16 cellular contexts compared by ENCODE assay signal in genomic region chr3:46065751-46066256, GRCh38. TPM values are rescaled to one million over a fixed set of nuclear protein-coding genes. Genes with fewer than 3 reads are reported as not detected.
DNase-seq lines count a peak whose midpoint lies in the region; ATAC-seq and TF ChIP-seq lines count a peak whose summit lies in the region.
"Had no signal": no experiment of that assay in that cellular context is flagged by ENCODE, and none has a peak within 500 bp of the region (broad histone marks: within the 10 kb centered on the region; RNA-seq: fewer than 3 reads in every experiment).

No MANE protein-coding gene starts in this region.

- intact Hi-C loops in left ventricle myocardium inferior (cut with micrococcal nuclease): no loop called here
- intact Hi-C loops in cardiac septum (cut with DNase I): no loop called here
- intact Hi-C loops in PC-9 (cut with micrococcal nuclease; ENCODE audit: unreplicated experiment): no loop called here
- intact Hi-C loops in upper lobe of right lung (cut with DNase I): no loop called here

- H3K4me3 ChIP-seq in left ventricle myocardium inferior (no peak overlapping the region), PC-9 (no peak overlapping the region), upper lobe of right lung (no peak overlapping the region), BE2C (ENCODE audit: low read depth, low read length) (no peak overlapping the region)
- H3K4me3 ChIP-seq: cardiac muscle cell, thoracic aorta had no signal

- H3F3A ChIP-seq in PC-9 (ENCODE audit: insufficient read depth, low read depth): peaks cover 7% of the 10 kb centered on the region

- no peaks in the 10 kb centered on the region for H3K79me2 ChIP-seq in PC-9 (ENCODE audit: low read depth)

- H3K27me3 Mint-ChIP-seq in central memory CD8-positive, alpha-beta T cell: no peaks in the 10 kb centered on the region
- H3K27me3 Mint-ChIP-seq in glutamatergic neuron (ENCODE audit: unreplicated experiment): no peaks in the 10 kb centered on the region

- H3K9me3 ChIP-seq in left ventricle myocardium inferior (replicated peaks) (no peaks in the 10 kb centered on the region), PC-9 (ENCODE audit: insufficient read depth, low read depth) (no peaks in the 10 kb centered on the region), upper lobe of right lung (no peaks in the 10 kb centered on the region), BE2C (no peaks in the 10 kb centered on the region)
- H3K9me3 ChIP-seq: thoracic aorta had no signal

- peak overlapping the region; percentile 8; the same call in 1 of the 2 replicates for H3K4me2 ChIP-seq in PC-9

- no peak overlapping the region for H2AFZ ChIP-seq in PC-9

- H3K27ac ChIP-seq in left ventricle myocardium inferior (replicated peaks) (peak overlapping the region; percentile 49), PC-9 (no peak overlapping the region), upper lobe of right lung (no peak overlapping the region)
- H3K27ac ChIP-seq: cardiac muscle cell, thoracic aorta had no signal

- no peaks in the 10 kb centered on the region for H4K20me1 ChIP-seq in PC-9 (ENCODE audit: insufficient read depth)

- H3K27me3 ChIP-seq in left ventricle myocardium inferior (ENCODE audit: low read depth) (peaks cover 11% of the 10 kb centered on the region), PC-9 (ENCODE audit: insufficient read depth, low read depth) (no peaks in the 10 kb centered on the region), upper lobe of right lung (no peaks in the 10 kb centered on the region), BE2C (no peaks in the 10 kb centered on the region)
- H3K27me3 ChIP-seq: cardiac muscle cell had no signal

- ATAC-seq in central memory CD8-positive, alpha-beta T cell (replicated peaks; ENCODE audit: extremely low read depth, poor library complexity, severe bottlenecking): no peak
- ATAC-seq in upper lobe of right lung: no peak
- ATAC-seq: WTC11 had no signal

- peaks cover 52% of the 10 kb centered on the region for H3K4me1 ChIP-seq in left ventricle myocardium inferior
- peaks cover 12% of the 10 kb centered on the region for H3K4me1 ChIP-seq in PC-9 (replicated peaks; ENCODE audit: insufficient read depth)
- peaks cover 9% of the 10 kb centered on the region for H3K4me1 ChIP-seq in upper lobe of right lung
- H3K4me1 ChIP-seq in BE2C: no peaks in the 10 kb centered on the region

- H3K9me2 ChIP-seq in PC-9 (ENCODE audit: insufficient read depth): no peaks in the 10 kb centered on the region

- peak overlapping the region; percentile 53 for H3K27ac Mint-ChIP-seq in central memory CD8-positive, alpha-beta T cell (ENCODE audit: low read depth)
- H3K27ac Mint-ChIP-seq in glutamatergic neuron (ENCODE audit: unreplicated experiment): no peak overlapping the region
- H3K27ac Mint-ChIP-seq: WTC11 had no signal

- H3K4me1 Mint-ChIP-seq in central memory CD8-positive, alpha-beta T cell: peaks cover 74% of the 10 kb centered on the region
- no peaks in the 10 kb centered on the region for H3K4me1 Mint-ChIP-seq in glutamatergic neuron (ENCODE audit: low read depth, unreplicated experiment)

- no TSS peak for BruUV-seq in PC-9 (replicated peaks; lab: Mats Ljungman, UMichigan)

- TF ChIP-seq CTCF in left ventricle myocardium inferior (IDR thresholded peaks at IDR 0.05; ENCODE audit: borderline replicate concordance): no peak
- no peak for TF ChIP-seq CTCF in PC-9 (conservative IDR thresholded peaks at IDR 0.05)
- TF ChIP-seq CTCF in upper lobe of right lung (IDR thresholded peaks at IDR 0.05): no peak
- TF ChIP-seq CTCF in glutamatergic neuron (IDR thresholded peaks at IDR 0.05; ENCODE audit: partially characterized antibody, unreplicated experiment): no peak
- TF ChIP-seq CTCF in BE2C (IDR thresholded peaks at IDR 0.05; ENCODE audit: low read depth, low read length): no peak

- DNase-seq in left ventricle myocardium inferior (no peak), cardiac septum (ENCODE audit: low spot score) (no peak), PC-9 (no peak), H4 (ENCODE audit: low spot score) (no peak), upper lobe of right lung (no peak), glutamatergic neuron (no peak), BE2C (no peak)
- no peak for DNase-seq in central memory CD8-positive, alpha-beta T cell (ENCODE audit: low spot score in 2 of 2)
- DNase-seq: AML-193, HCEC 1CT, NCI-H1694 had no signal

- H3K36me3 Mint-ChIP-seq in central memory CD8-positive, alpha-beta T cell (ENCODE audit: insufficient read depth): peaks cover 9% of the 10 kb centered on the region
- no peaks in the 10 kb centered on the region for H3K36me3 Mint-ChIP-seq in glutamatergic neuron (ENCODE audit: unreplicated experiment)
- H3K36me3 Mint-ChIP-seq: WTC11 had no signal

- peak overlapping the region; percentile 55 for H3K4me3 Mint-ChIP-seq in central memory CD8-positive, alpha-beta T cell
- no peak overlapping the region for H3K4me3 Mint-ChIP-seq in glutamatergic neuron (ENCODE audit: unreplicated experiment)
- H3K4me3 Mint-ChIP-seq: WTC11 had no signal

- CTCF ChIA-PET in PC-9 (lab: Charles Lee): interaction anchor here (0.9 to 1.1 kb wide), 2 partner anchors 16 to 126 kb away, joined by 4 read pairs; no protein-coding TSS in a partner anchor

- POLR2A ChIA-PET in PC-9 (lab: Charles Lee; ENCODE audit: unreplicated experiment): interaction anchor here (0.6 kb wide), 1 partner anchor 34 kb away, joined by 3 read pairs; no protein-coding TSS in a partner anchor

- no peaks in the 10 kb centered on the region for H3K36me3 ChIP-seq in left ventricle myocardium inferior
- H3K36me3 ChIP-seq in PC-9 (ENCODE audit: low read depth): no peaks in the 10 kb centered on the region
- H3K36me3 ChIP-seq in upper lobe of right lung: no peaks in the 10 kb centered on the region
- no peaks in the 10 kb centered on the region for H3K36me3 ChIP-seq in BE2C
- H3K36me3 ChIP-seq: cardiac muscle cell, thoracic aorta had no signal

- peaks cover 4% of the 10 kb centered on the region for H3K9me3 Mint-ChIP-seq in central memory CD8-positive, alpha-beta T cell
- no peaks in the 10 kb centered on the region for H3K9me3 Mint-ChIP-seq in glutamatergic neuron (ENCODE audit: unreplicated experiment)
- H3K9me3 Mint-ChIP-seq: WTC11 had no signal

RNA-seq across cellular contexts. Expression of gene XCR1, which starts 38.5 kb away (rescaled TPM):
- not detected for total RNA-seq in left ventricle myocardium inferior
- total RNA-seq in cardiac septum: not detected
- 0.13 and 0.18 TPM in 2 replicates for total RNA-seq in PC-9 (2021)
- not detected in 2 replicates for total RNA-seq in H4 (2014; rRNA removed; shearing (Covaris generic))
- total RNA-seq in upper lobe of right lung: 0.26 TPM
- not detected for total RNA-seq in glutamatergic neuron (ENCODE audit: unreplicated experiment)
- not detected for polyA plus RNA-seq in BE2C (2012; ENCODE audit: insufficient read depth, insufficient read length, low read depth)
- total RNA-seq: cardiac muscle cell, MCF 10A, osteoblast, thoracic aorta had no signal
- polyA plus RNA-seq: cardiac muscle cell had no signal
